14 cellular contexts compared by ENCODE assay signal in genomic region chr9:91334053-91334452, GRCh38. TPM values are rescaled to one million over a fixed set of nuclear protein-coding genes. Genes with fewer than 3 reads are reported as not detected.
DNase-seq lines count a peak whose midpoint lies in the region; ATAC-seq, FAIRE-seq and TF ChIP-seq lines count a peak whose summit lies in the region.
"Had no signal": no experiment of that assay in that cellular context is flagged by ENCODE, and none has a peak within 500 bp of the region (broad histone marks: within the 10 kb centered on the region; RNA-seq: fewer than 3 reads in every experiment).

No MANE protein-coding gene starts in this region.

- TF ChIP-seq CTCF in keratinocyte (optimal IDR thresholded peaks at IDR 0.05 in 1 of 3, IDR thresholded peaks at IDR 0.05 in 1 of 3, conservative IDR thresholded peaks at IDR 0.05 in 1 of 3; ENCODE audit: extremely low read depth in 1 of 3, insufficient read depth in 2 of 3, low read length in 3 of 3) (no peak), CD14-positive monocyte (IDR thresholded peaks at IDR 0.05) (no peak)

- no peaks in the 10 kb centered on the region for H4K20me1 ChIP-seq in keratinocyte (ENCODE audit: control insufficient read depth, extremely low read depth, insufficient read depth, low read length)

- no peaks in the 10 kb centered on the region for H3K9me1 ChIP-seq in keratinocyte (ENCODE audit: control insufficient read depth, extremely low read depth, insufficient read depth, low read length)

- intact Hi-C loops in CD14-positive monocyte (cut with micrococcal nuclease): no loop called here
- intact Hi-C loops in naive thymus-derived CD4-positive, alpha-beta T cell (cut with micrococcal nuclease): no loop called here

- H3K9me3 Mint-ChIP-seq in CD14-positive monocyte: peaks cover 1 to 10% (median 4%) of the 10 kb centered on the region in 7 donors
- peaks cover 0 to 13% (median 2%) of the 10 kb centered on the region in 11 donors for H3K9me3 Mint-ChIP-seq in naive thymus-derived CD4-positive, alpha-beta T cell

- no peak overlapping the region for H3K4me3 ChIP-seq in keratinocyte (ENCODE audit: control insufficient read depth in 2 of 3, extremely low read depth in 1 of 3, insufficient read depth in 2 of 3, low read depth in 1 of 3, low read length in 3 of 3)
- H3K4me3 ChIP-seq in naive thymus-derived CD4-positive, alpha-beta T cell (ENCODE audit: low read length): no peak overlapping the region
- H3K4me3 ChIP-seq: GM12878, transverse colon had no signal

- CTCF ChIA-PET in naive thymus-derived CD4-positive, alpha-beta T cell (lab: Charles Lee): no interaction called here

- no peaks in the 10 kb centered on the region for H3K79me2 ChIP-seq in keratinocyte (ENCODE audit: control insufficient read depth, insufficient read depth, low read length)

- H3K4me1 Mint-ChIP-seq in CD14-positive monocyte: peaks cover 12% of the 10 kb centered on the region
- peaks cover 8 to 20% (median 18%) of the 10 kb centered on the region in 7 donors for H3K4me1 Mint-ChIP-seq in naive thymus-derived CD4-positive, alpha-beta T cell

- H3K4me3 Mint-ChIP-seq in CD14-positive monocyte: no peak overlapping the region
- no peak overlapping the region for H3K4me3 Mint-ChIP-seq in naive thymus-derived CD4-positive, alpha-beta T cell

- no peak overlapping the region for H3K9ac ChIP-seq in keratinocyte (ENCODE audit: control insufficient read depth, extremely low read depth, insufficient read depth, low read length)

- peaks cover 22 to 30% of the 10 kb centered on the region in 2 donors for H3K36me3 Mint-ChIP-seq in CD14-positive monocyte
- peaks cover 7 to 41% (median 34%) of the 10 kb centered on the region in 5 donors for H3K36me3 Mint-ChIP-seq in naive thymus-derived CD4-positive, alpha-beta T cell

- no peak overlapping the region for H2AFZ ChIP-seq in keratinocyte (ENCODE audit: control insufficient read depth, low read length)

- H3K27ac Mint-ChIP-seq in CD14-positive monocyte: peak overlapping the region in 1 of 7 donors; percentile 15
- H3K27ac Mint-ChIP-seq in naive thymus-derived CD4-positive, alpha-beta T cell: no peak overlapping the region

- ATAC-seq in naive thymus-derived CD4-positive, alpha-beta T cell: no peak
- ATAC-seq in HG02870 (IDR thresholded peaks at IDR 0.05; ENCODE audit: unreplicated experiment): no peak
- ATAC-seq: GM12878 had no signal

- DNase-seq in AG08396 (ENCODE audit: low spot score) (peak; percentile 8), ELR (ENCODE audit: low read depth) (peak; percentile 62), amniotic epithelial cell (ENCODE audit: low read depth) (peak; percentile 12), keratinocyte (ENCODE audit: low read depth, low spot score) (no peak), CD14-positive monocyte (ENCODE audit: low spot score) (no peak)
- DNase-seq in naive thymus-derived CD4-positive, alpha-beta T cell: no peak
- DNase-seq: activated naive CD4-positive, alpha-beta T cell treated with anti-CD3 and anti-CD28 coated beads, Interleukin-2, amount 50 U/mL, for 16 hours; DMS79 treated with DMSO at 0.1 percent for 48 hours; erythroblast; NCI-H2171; stimulated activated CD4-positive, alpha-beta T cell treated with anti-CD3 and anti-CD28 coated beads, Interleukin-2, amount 100 ng/mL, for 24 hours; transverse colon had no signal

- H3K27me3 ChIP-seq in keratinocyte (ENCODE audit: control insufficient read depth, extremely low read depth, insufficient read depth, low read length): no peaks in the 10 kb centered on the region
- no peaks in the 10 kb centered on the region for H3K27me3 ChIP-seq in naive thymus-derived CD4-positive, alpha-beta T cell (ENCODE audit: control insufficient read depth in 2 of 2, insufficient read depth in 2 of 2, low read length in 2 of 2)
- H3K27me3 ChIP-seq: transverse colon had no signal

- H3K9me3 ChIP-seq in keratinocyte (ENCODE audit: control insufficient read depth, low read depth, low read length): no peaks in the 10 kb centered on the region
- no peaks in the 10 kb centered on the region for H3K9me3 ChIP-seq in naive thymus-derived CD4-positive, alpha-beta T cell (ENCODE audit: control insufficient read depth in 2 of 3, low read length in 3 of 3)
- H3K9me3 ChIP-seq: transverse colon had no signal

- no peak overlapping the region for H3K4me2 ChIP-seq in keratinocyte (ENCODE audit: control insufficient read depth, extremely low read depth, insufficient read depth, low read depth, low read length)

- dilution Hi-C loops in keratinocyte (cut with MboI; ENCODE audit: extremely low pct_ligation_motif_present, low sequenced_read_pairs): no loop called here

- no peaks in the 10 kb centered on the region for H3K36me3 ChIP-seq in keratinocyte (ENCODE audit: control insufficient read depth in 2 of 2, extremely low read depth in 1 of 2, insufficient read depth in 2 of 2, low read length in 2 of 2)
- H3K36me3 ChIP-seq in naive thymus-derived CD4-positive, alpha-beta T cell (ENCODE audit: control insufficient read depth in 2 of 3, insufficient read depth in 3 of 3, low read length in 3 of 3): no peaks in the 10 kb centered on the region
- H3K36me3 ChIP-seq: transverse colon had no signal

- no peak overlapping the region for H3K27ac ChIP-seq in keratinocyte (ENCODE audit: control insufficient read depth, insufficient read depth, low read length)
- H3K27ac ChIP-seq in naive thymus-derived CD4-positive, alpha-beta T cell (ENCODE audit: low read depth, low read length): no peak overlapping the region
- H3K27ac ChIP-seq: transverse colon had no signal

- POLR2A ChIA-PET in naive thymus-derived CD4-positive, alpha-beta T cell (lab: Charles Lee): no interaction called here

- peaks cover 0 to 4% (median 3%) of the 10 kb centered on the region in 3 donors for H3K27me3 Mint-ChIP-seq in CD14-positive monocyte (ENCODE audit: low read depth in 3 of 3)
- H3K27me3 Mint-ChIP-seq in naive thymus-derived CD4-positive, alpha-beta T cell: no peaks in the 10 kb centered on the region

- FAIRE-seq in keratinocyte (lab: Jason Lieb, UNC): peak; percentile 43
- FAIRE-seq: GM12878 had no signal

- H3K4me1 ChIP-seq in keratinocyte (ENCODE audit: control insufficient read depth, extremely low read depth, insufficient read depth, low read length): no peaks in the 10 kb centered on the region
- H3K4me1 ChIP-seq in naive thymus-derived CD4-positive, alpha-beta T cell (ENCODE audit: control insufficient read depth in 2 of 2, insufficient read depth in 2 of 2, low read length in 2 of 2): no peaks in the 10 kb centered on the region

RNA-seq across cellular contexts. Expression of gene AUH, which starts 27.7 kb away (rescaled TPM):
- polyA plus RNA-seq in keratinocyte: 3.5 to 5.5 TPM (median 3.9 TPM) in 3 replicates
- polyA plus RNA-seq in keratinocyte (2011; ENCODE audit: low read depth): 9.2 TPM
- polyA plus RNA-seq in keratinocyte (2011; cell fraction: cytosol; rRNA removed): 3.4 and 5.2 TPM in 2 replicates
- polyA plus RNA-seq in keratinocyte (2011; cell fraction: nucleus; rRNA removed): 4.6 and 6.7 TPM in 2 replicates
- 4.5 and 7.6 TPM in 2 replicates for polyA plus RNA-seq in keratinocyte (2012; ENCODE audit: low replicate concordance)
- polyA minus RNA-seq in keratinocyte: 0.46 to 2.2 TPM (median 1.2 TPM) in 3 replicates
- polyA minus RNA-seq in keratinocyte (2011; cell fraction: cytosol; rRNA and poly(A)+ RNA removed): 5.0 TPM
- 5.0 and 7.1 TPM in 2 replicates for polyA minus RNA-seq in keratinocyte (2011; cell fraction: nucleus; rRNA and poly(A)+ RNA removed)
- polyA plus RNA-seq in CD14-positive monocyte: 1 to 10 TPM; 8.4 to 9.9 TPM
- total RNA-seq in naive thymus-derived CD4-positive, alpha-beta T cell: 10 to 100 TPM; 17.2 to 30.1 (median 25.9) TPM
- 10 to 100 TPM; 11.6 to 12.1 TPM for polyA plus RNA-seq in naive thymus-derived CD4-positive, alpha-beta T cell

Comparison
In these comparisons a context has a peak if more than half of its experiments do, and no peak if none do; other contexts are left out.
1. DNase-seq: peak in AG08396 (single experiment), ELR (single experiment) and amniotic epithelial cell (single experiment); none in keratinocyte (single experiment), CD14-positive monocyte (single experiment) and naive thymus-derived CD4-positive, alpha-beta T cell (0 of 9).